Comparison of ENCODE assay signal across 12 cellular contexts in genomic region chr17:49964539-49965521, GRCh38. TPM values are rescaled to one million over a fixed set of nuclear protein-coding genes. Genes with fewer than 3 reads are reported as not detected.
DNase-seq lines count a peak whose midpoint lies in the region; ATAC-seq, FAIRE-seq and TF ChIP-seq lines count a peak whose summit lies in the region.
"Had no signal": no experiment of that assay in that cellular context is flagged by ENCODE, and none has a peak within 500 bp of the region (broad histone marks: within the 10 kb centered on the region; RNA-seq: fewer than 3 reads in every experiment).

No MANE protein-coding gene starts in this region.

- no peak overlapping the region for H2AFZ ChIP-seq in ACC112 (ENCODE audit: low read length, unreplicated experiment)

- H3K9me3 ChIP-seq in T-helper 17 cell (ENCODE audit: control insufficient read depth, low read length, poor library complexity, severe bottlenecking): no peaks in the 10 kb centered on the region
- H3K9me3 ChIP-seq in naive thymus-derived CD4-positive, alpha-beta T cell (ENCODE audit: control insufficient read depth in 2 of 3, low read length in 3 of 3): no peaks in the 10 kb centered on the region

- H3K27me3 ChIP-seq in ACC112 (ENCODE audit: insufficient read depth, low read length): peaks cover 72% of the 10 kb centered on the region
- H3K27me3 ChIP-seq in naive thymus-derived CD4-positive, alpha-beta T cell (ENCODE audit: control insufficient read depth in 2 of 2, insufficient read depth in 2 of 2, low read length in 2 of 2): peaks cover 11 to 40% of the 10 kb centered on the region in 2 donors

- intact Hi-C loops in naive thymus-derived CD4-positive, alpha-beta T cell (cut with micrococcal nuclease): loop anchor here (1.0 to 10.0 kb wide), 5 partner anchors 7 to 1350 kb away; partner anchors contain the start of genes NGFR (in 2 of the 2), HOXB7 (in 1 of the 2) and HOXB8 (in 1 of the 2)

- TF ChIP-seq POLR2A in GM12892 (IDR thresholded peaks at IDR 0.05; ENCODE audit: low read depth, low read length): no peak
- TF ChIP-seq POLR2A in H54 (IDR thresholded peaks at IDR 0.05; ENCODE audit: low read depth, low read length): no peak

- H3K4me3 ChIP-seq in ACC112 (ENCODE audit: low read depth, low read length): peak overlapping the region; percentile 30; the same call in 1 of the 2 replicates
- peak overlapping the region; percentile 37 for H3K4me3 ChIP-seq in naive thymus-derived CD4-positive, alpha-beta T cell (ENCODE audit: low read length)

- H3K36me3 Mint-ChIP-seq in T-helper 17 cell (ENCODE audit: low read depth): peaks cover 7% of the 10 kb centered on the region
- H3K36me3 Mint-ChIP-seq in activated naive CD4-positive, alpha-beta T cell treated with anti-CD3 and anti-CD28 coated beads, Interleukin-2, amount 10 ng/mL, durations not matched to agents 7 days and 5 days: peaks cover 3% of the 10 kb centered on the region
- peaks cover 0 to 5% (median 3%) of the 10 kb centered on the region in 5 donors for H3K36me3 Mint-ChIP-seq in naive thymus-derived CD4-positive, alpha-beta T cell

- H3K27ac Mint-ChIP-seq in T-helper 17 cell: peak overlapping the region; percentile 45
- H3K27ac Mint-ChIP-seq in activated naive CD4-positive, alpha-beta T cell treated with anti-CD3 and anti-CD28 coated beads, Interleukin-2, amount 10 ng/mL, durations not matched to agents 7 days and 5 days: peak overlapping the region; percentile 76
- H3K27ac Mint-ChIP-seq in naive thymus-derived CD4-positive, alpha-beta T cell: peak overlapping the region in 6 of 9 donors; percentile 4 to 76 (median 46)

- POLR2A ChIA-PET in naive thymus-derived CD4-positive, alpha-beta T cell (lab: Charles Lee): interaction anchor here (1.1 to 1.2 kb wide), 2 partner anchors 32 to 115 kb away, joined by 3 to 7 read pairs; no protein-coding TSS in a partner anchor

- no peak for DNase-seq in T-helper 17 cell
- peak; percentile 50 for DNase-seq in activated naive CD4-positive, alpha-beta T cell treated with anti-CD3 and anti-CD28 coated beads, Interleukin-2, amount 10 ng/mL, durations not matched to agents 7 days and 5 days
- peak in 5 of 9 donors; percentile 32 to 53 (median 36) for DNase-seq in naive thymus-derived CD4-positive, alpha-beta T cell
- DNase-seq in GM12892 (ENCODE audit: insufficient read length): no peak
- DNase-seq in substantia nigra (lab: John Stamatoyannopoulos, UW): no peak
- DNase-seq in H54 (ENCODE audit: insufficient read length, low spot score): no peak
- DNase-seq: aorta, hypothalamus, NCI-H2107 had no signal

- H3K27ac ChIP-seq in ACC112 (ENCODE audit: low read depth, low read length): no peak overlapping the region
- no peak overlapping the region for H3K27ac ChIP-seq in naive thymus-derived CD4-positive, alpha-beta T cell (ENCODE audit: low read depth, low read length)
- no peak overlapping the region for H3K27ac ChIP-seq in substantia nigra (ENCODE audit: low read depth, low read length, poor library complexity, severe bottlenecking)

- H3K27me3 Mint-ChIP-seq in T-helper 17 cell: peaks cover 79% of the 10 kb centered on the region
- H3K27me3 Mint-ChIP-seq in activated naive CD4-positive, alpha-beta T cell treated with anti-CD3 and anti-CD28 coated beads, Interleukin-2, amount 10 ng/mL, durations not matched to agents 7 days and 5 days: peaks cover 94% of the 10 kb centered on the region
- H3K27me3 Mint-ChIP-seq in naive thymus-derived CD4-positive, alpha-beta T cell: peaks cover 61 to 80% (median 69%) of the 10 kb centered on the region in 5 donors

- FAIRE-seq in GM12892 (lab: Jason Lieb, UNC): no peak
- no peak for FAIRE-seq in H54 (lab: Jason Lieb, UNC)
- FAIRE-seq: endometrium had no signal

- peaks cover 9% of the 10 kb centered on the region for H3K4me1 ChIP-seq in ACC112 (ENCODE audit: control insufficient read depth, insufficient read depth, low read length, unreplicated experiment)
- H3K4me1 ChIP-seq in naive thymus-derived CD4-positive, alpha-beta T cell (ENCODE audit: control insufficient read depth in 2 of 2, insufficient read depth in 2 of 2, low read length in 2 of 2): peaks cover 9 to 26% of the 10 kb centered on the region in 2 donors

- peak overlapping the region; percentile 74 for H3K4me3 Mint-ChIP-seq in T-helper 17 cell
- peak overlapping the region; percentile 48 for H3K4me3 Mint-ChIP-seq in activated naive CD4-positive, alpha-beta T cell treated with anti-CD3 and anti-CD28 coated beads, Interleukin-2, amount 10 ng/mL, durations not matched to agents 7 days and 5 days
- peak overlapping the region; percentile 57 to 83 (median 77) for H3K4me3 Mint-ChIP-seq in naive thymus-derived CD4-positive, alpha-beta T cell

- H3K9me3 Mint-ChIP-seq in activated naive CD4-positive, alpha-beta T cell treated with anti-CD3 and anti-CD28 coated beads, Interleukin-2, amount 10 ng/mL, durations not matched to agents 7 days and 5 days: no peaks in the 10 kb centered on the region
- peaks cover 0 to 22% (median 9%) of the 10 kb centered on the region in 11 donors for H3K9me3 Mint-ChIP-seq in naive thymus-derived CD4-positive, alpha-beta T cell

- H3K36me3 ChIP-seq in ACC112 (ENCODE audit: insufficient read depth, low read length): no peaks in the 10 kb centered on the region
- H3K36me3 ChIP-seq in naive thymus-derived CD4-positive, alpha-beta T cell (ENCODE audit: control insufficient read depth in 2 of 3, insufficient read depth in 3 of 3, low read length in 3 of 3): no peaks in the 10 kb centered on the region

- ATAC-seq in T-helper 17 cell (no peak), GM18517 (IDR thresholded peaks at IDR 0.05; ENCODE audit: unreplicated experiment) (no peak)
- ATAC-seq in naive thymus-derived CD4-positive, alpha-beta T cell: no peak

- CTCF ChIA-PET in activated naive CD4-positive, alpha-beta T cell treated with anti-CD3 and anti-CD28 coated beads, Interleukin-2, amount 10 ng/mL, durations not matched to agents 7 days and 5 days (lab: Charles Lee): interaction anchor here (1.5 to 1.6 kb wide), 2 partner anchors 12 kb away, joined by 4 to 6 read pairs; no protein-coding TSS in a partner anchor
- CTCF ChIA-PET in naive thymus-derived CD4-positive, alpha-beta T cell (lab: Charles Lee): interaction anchor here (0.7 to 1.4 kb wide), 3 partner anchors 12 to 32 kb away, joined by 3 to 5 read pairs (median 5); no protein-coding TSS in a partner anchor

- peaks cover 23% of the 10 kb centered on the region for H3K4me1 Mint-ChIP-seq in T-helper 17 cell
- peaks cover 33% of the 10 kb centered on the region for H3K4me1 Mint-ChIP-seq in activated naive CD4-positive, alpha-beta T cell treated with anti-CD3 and anti-CD28 coated beads, Interleukin-2, amount 10 ng/mL, durations not matched to agents 7 days and 5 days
- peaks cover 17 to 50% (median 41%) of the 10 kb centered on the region in 7 donors for H3K4me1 Mint-ChIP-seq in naive thymus-derived CD4-positive, alpha-beta T cell

- H3K79me2 ChIP-seq in ACC112 (ENCODE audit: control insufficient read depth, insufficient read depth, low read length, unreplicated experiment): no peaks in the 10 kb centered on the region

RNA-seq across cellular contexts. Expression of gene DLX4, which starts 4.2 kb away (rescaled TPM):
- total RNA-seq in T-helper 17 cell: under 1 TPM in 1 of 2 donors, not detected in 1; 0.68 TPM
- 1 to 10 TPM in 2 of 5 experiments, under 1 TPM in 3; 0.34 to 1.6 (median 0.74) TPM for total RNA-seq in naive thymus-derived CD4-positive, alpha-beta T cell
- not detected for polyA plus RNA-seq in naive thymus-derived CD4-positive, alpha-beta T cell
- 0.28 TPM for polyA plus RNA-seq in GM12892 (2012; ENCODE audit: missing spikeins)

RNA-seq across cellular contexts. Expression of gene DLX3, which starts 30.2 kb away (rescaled TPM):
- total RNA-seq in T-helper 17 cell: not detected
- not detected for total RNA-seq in naive thymus-derived CD4-positive, alpha-beta T cell
- not detected for polyA plus RNA-seq in naive thymus-derived CD4-positive, alpha-beta T cell
- not detected for polyA plus RNA-seq in GM12892 (2012; ENCODE audit: missing spikeins)

Comparison
In these comparisons a context has a peak if more than half of its experiments do, and no peak if none do; other contexts are left out.
1. DNase-seq: peak in activated naive CD4-positive, alpha-beta T cell treated with anti-CD3 and anti-CD28 coated beads, Interleukin-2, amount 10 ng/mL, durations not matched to agents 7 days and 5 days (single experiment) and naive thymus-derived CD4-positive, alpha-beta T cell (5 of 9); none in T-helper 17 cell (0 of 3), GM12892 (single experiment), substantia nigra (0 of 49) and H54 (single experiment).
2. Peak in every context shown above with its lines, with median percentiles within 50 percentile points of each other: H3K27ac Mint-ChIP-seq and H3K4me3 Mint-ChIP-seq.